19 cellular contexts compared by ENCODE assay signal in genomic region chr20:34989118-34989517, GRCh38. TPM values are rescaled to one million over a fixed set of nuclear protein-coding genes. Genes with fewer than 3 reads are reported as not detected.
DNase-seq lines count a peak whose midpoint lies in the region; ATAC-seq, FAIRE-seq and TF ChIP-seq lines count a peak whose summit lies in the region.
"Had no signal": no experiment of that assay in that cellular context is flagged by ENCODE, and none has a peak within 500 bp of the region (broad histone marks: within the 10 kb centered on the region; RNA-seq: fewer than 3 reads in every experiment).

No MANE protein-coding gene starts in this region.

- H3K27ac ChIP-seq in CD8-positive, alpha-beta T cell (ENCODE audit: low read depth, low read length): no peak overlapping the region
- H3K27ac ChIP-seq in K562 (ENCODE audit: extremely low read depth, low read depth, low read length) (no peak overlapping the region), coronary artery (no peak overlapping the region)
- no peak overlapping the region for H3K27ac ChIP-seq in CD4-positive, alpha-beta memory T cell (ENCODE audit: low read depth, low read length)
- H3K27ac ChIP-seq: BLaER1, GM23248 had no signal

- TF ChIP-seq POLR2A in K562 (conservative IDR thresholded peaks at IDR 0.05): no peak

- no peaks in the 10 kb centered on the region for H3K9me3 Mint-ChIP-seq in activated CD8-positive, alpha-beta T cell treated with anti-CD3 and anti-CD28 coated beads, Interleukin-2, amount 10 ng/mL, durations not matched to agents 7 days and 5 days (ENCODE audit: insufficient read depth)
- no peaks in the 10 kb centered on the region for H3K9me3 Mint-ChIP-seq in activated CD8-positive, alpha-beta T cell treated with anti-CD3 and anti-CD28 coated beads for 36 hours
- no peaks in the 10 kb centered on the region for H3K9me3 Mint-ChIP-seq in CD8-positive, alpha-beta T cell
- no peaks in the 10 kb centered on the region for H3K9me3 Mint-ChIP-seq in neural crest cell
- H3K9me3 Mint-ChIP-seq in CD4-positive, alpha-beta memory T cell: peaks cover 0 to 5% (median 0%) of the 10 kb centered on the region in 8 donors
- H3K9me3 Mint-ChIP-seq: CD14-positive monocyte; CD8-positive, alpha-beta memory T cell had no signal

- CTCF ChIA-PET in activated CD8-positive, alpha-beta T cell treated with anti-CD3 and anti-CD28 coated beads, Interleukin-2, amount 10 ng/mL, durations not matched to agents 7 days and 5 days (lab: Charles Lee): interaction anchor here (1.0 kb wide), 1 partner anchor 115 kb away, joined by 3 read pairs; no protein-coding TSS in a partner anchor
- CTCF ChIA-PET in activated CD8-positive, alpha-beta T cell treated with anti-CD3 and anti-CD28 coated beads for 36 hours (lab: Charles Lee): no interaction called here
- CTCF ChIA-PET in CD8-positive, alpha-beta T cell (lab: Charles Lee): interaction anchor here (1.0 kb wide), 1 partner anchor 154 kb away, joined by 3 read pairs; no protein-coding TSS in a partner anchor
- CTCF ChIA-PET in K562 (lab: Yijun Ruan, JAX; ENCODE audit: low intra/inter-chr PET ratio): interaction anchor here (1.1 kb wide), 1 partner anchor 116 kb away, joined by 3 read pairs; no protein-coding TSS in a partner anchor
- CTCF ChIA-PET in CD4-positive, alpha-beta memory T cell (lab: Charles Lee; ENCODE audit: partially characterized antibody): interaction anchor here (0.7 kb wide), 1 partner anchor 1021 kb away, joined by 4 read pairs; no protein-coding TSS in a partner anchor

- no peak overlapping the region for H2AFZ ChIP-seq in K562 (ENCODE audit: low read depth, low read length)
- H2AFZ ChIP-seq: GM23248 had no signal

- no peak for TF ChIP-seq CTCF in activated CD8-positive, alpha-beta T cell treated with anti-CD3 and anti-CD28 coated beads for 36 hours (IDR thresholded peaks at IDR 0.05)
- TF ChIP-seq CTCF in CD8-positive, alpha-beta T cell (IDR thresholded peaks at IDR 0.05): no peak
- TF ChIP-seq CTCF in K562 (IDR thresholded peaks at IDR 0.05 in 2 of 3, conservative IDR thresholded peaks at IDR 0.05 in 1 of 3; ENCODE audit: insufficient read depth in 2 of 3, low read depth in 1 of 3, low read length in 3 of 3) (no peak), neural crest cell (conservative IDR thresholded peaks at IDR 0.05) (no peak), coronary artery (IDR thresholded peaks at IDR 0.05) (no peak)

- DNase-seq in activated CD8-positive, alpha-beta T cell treated with anti-CD3 and anti-CD28 coated beads, Interleukin-2, amount 10 ng/mL, durations not matched to agents 7 days and 5 days: no peak
- no peak for DNase-seq in activated CD8-positive, alpha-beta T cell treated with anti-CD3 and anti-CD28 coated beads for 36 hours
- no peak for DNase-seq in CD8-positive, alpha-beta T cell
- DNase-seq in K562 (ENCODE audit: extremely low read depth in 1 of 4, low spot score in 3 of 4) (no peak), neural crest cell (ENCODE audit: low read depth, low spot score) (no peak), coronary artery (ENCODE audit: low spot score) (no peak)
- no peak for DNase-seq in CD4-positive, alpha-beta memory T cell
- DNase-seq: 8988T; CD8-positive, alpha-beta memory T cell; COR-L47; DMS 273 treated with DMSO at 0.1 percent for 48 hours had no signal

- no peak for ATAC-seq in activated CD8-positive, alpha-beta T cell treated with anti-CD3 and anti-CD28 coated beads, Interleukin-2, amount 10 ng/mL, durations not matched to agents 7 days and 5 days
- ATAC-seq in activated CD8-positive, alpha-beta T cell treated with anti-CD3 and anti-CD28 coated beads for 36 hours: no peak
- no peak for ATAC-seq in CD8-positive, alpha-beta T cell
- no peak for ATAC-seq in K562

- H3K4me1 ChIP-seq in CD8-positive, alpha-beta T cell (ENCODE audit: insufficient read depth, low read length): no peaks in the 10 kb centered on the region
- H3K4me1 ChIP-seq in K562 (replicated peaks in 1 of 2; ENCODE audit: control insufficient read depth in 2 of 2, insufficient read depth in 2 of 2, low read length in 2 of 2): peaks cover 0 to 40% of the 10 kb centered on the region in 2 experiments; a peak in 3 of 5 replicates
- no peaks in the 10 kb centered on the region for H3K4me1 ChIP-seq in CD4-positive, alpha-beta memory T cell (ENCODE audit: insufficient read depth, low read length)

- H3K27ac Mint-ChIP-seq in activated CD8-positive, alpha-beta T cell treated with anti-CD3 and anti-CD28 coated beads, Interleukin-2, amount 10 ng/mL, durations not matched to agents 7 days and 5 days: peak overlapping the region; percentile 43
- no peak overlapping the region for H3K27ac Mint-ChIP-seq in activated CD8-positive, alpha-beta T cell treated with anti-CD3 and anti-CD28 coated beads for 36 hours
- peak overlapping the region; percentile 76 for H3K27ac Mint-ChIP-seq in CD8-positive, alpha-beta T cell
- H3K27ac Mint-ChIP-seq in neural crest cell (ENCODE audit: unreplicated experiment): no peak overlapping the region
- peak overlapping the region in 1 of 7 donors; percentile 29 for H3K27ac Mint-ChIP-seq in CD4-positive, alpha-beta memory T cell

- 41% methylated on average over 4 of the region's 4 CpGs for WGBS in K562 (ENCODE audit: insufficient coverage, low coverage, missing lambda C conversion rate)

- H3K9me3 ChIP-seq in CD8-positive, alpha-beta T cell (ENCODE audit: low read length): no peaks in the 10 kb centered on the region
- no peaks in the 10 kb centered on the region for H3K9me3 ChIP-seq in K562 (replicated peaks; ENCODE audit: control insufficient read depth, insufficient read depth, low read depth, low read length)
- H3K9me3 ChIP-seq in CD4-positive, alpha-beta memory T cell (ENCODE audit: control insufficient read depth in 1 of 2, low read length in 2 of 2): no peaks in the 10 kb centered on the region
- H3K9me3 ChIP-seq: BLaER1, HAP-1 had no signal

- peaks cover 3% of the 10 kb centered on the region for H3K27me3 Mint-ChIP-seq in activated CD8-positive, alpha-beta T cell treated with anti-CD3 and anti-CD28 coated beads, Interleukin-2, amount 10 ng/mL, durations not matched to agents 7 days and 5 days (ENCODE audit: low read depth)
- H3K27me3 Mint-ChIP-seq in activated CD8-positive, alpha-beta T cell treated with anti-CD3 and anti-CD28 coated beads for 36 hours: no peaks in the 10 kb centered on the region
- peaks cover 3% of the 10 kb centered on the region for H3K27me3 Mint-ChIP-seq in CD8-positive, alpha-beta T cell (ENCODE audit: low read depth)
- peaks cover 16% of the 10 kb centered on the region for H3K27me3 Mint-ChIP-seq in neural crest cell (ENCODE audit: low read depth)
- H3K27me3 Mint-ChIP-seq in CD4-positive, alpha-beta memory T cell: peaks cover under 1 to 1% of the 10 kb centered on the region in 2 donors

- H3K4me3 Mint-ChIP-seq in activated CD8-positive, alpha-beta T cell treated with anti-CD3 and anti-CD28 coated beads, Interleukin-2, amount 10 ng/mL, durations not matched to agents 7 days and 5 days: no peak overlapping the region
- no peak overlapping the region for H3K4me3 Mint-ChIP-seq in activated CD8-positive, alpha-beta T cell treated with anti-CD3 and anti-CD28 coated beads for 36 hours
- no peak overlapping the region for H3K4me3 Mint-ChIP-seq in CD8-positive, alpha-beta T cell
- H3K4me3 Mint-ChIP-seq in neural crest cell: peak overlapping the region; percentile 0
- no peak overlapping the region for H3K4me3 Mint-ChIP-seq in CD4-positive, alpha-beta memory T cell
- H3K4me3 Mint-ChIP-seq: CD14-positive monocyte; CD8-positive, alpha-beta memory T cell had no signal

- in situ Hi-C loops in K562 (cut with MboI): no loop called here

- POLR2A ChIA-PET in activated CD8-positive, alpha-beta T cell treated with anti-CD3 and anti-CD28 coated beads, Interleukin-2, amount 10 ng/mL, durations not matched to agents 7 days and 5 days (lab: Charles Lee): no interaction called here
- POLR2A ChIA-PET in activated CD8-positive, alpha-beta T cell treated with anti-CD3 and anti-CD28 coated beads for 36 hours (lab: Charles Lee): no interaction called here
- POLR2A ChIA-PET in CD8-positive, alpha-beta T cell (lab: Charles Lee): interaction anchor here (0.8 kb wide), 1 partner anchor 12 kb away, joined by 6 read pairs; no protein-coding TSS in a partner anchor
- POLR2A ChIA-PET in K562 (lab: Yijun Ruan, JAX): interaction anchor here (1.4 to 3.6 kb wide), 2 partner anchors 9 to 11 kb away, joined by 3 to 17 read pairs; no protein-coding TSS in a partner anchor
- POLR2A ChIA-PET in CD4-positive, alpha-beta memory T cell (lab: Charles Lee; ENCODE audit: partially characterized antibody): no interaction called here

- H3K36me3 Mint-ChIP-seq in activated CD8-positive, alpha-beta T cell treated with anti-CD3 and anti-CD28 coated beads, Interleukin-2, amount 10 ng/mL, durations not matched to agents 7 days and 5 days (ENCODE audit: low read depth): no peaks in the 10 kb centered on the region
- H3K36me3 Mint-ChIP-seq in activated CD8-positive, alpha-beta T cell treated with anti-CD3 and anti-CD28 coated beads for 36 hours (ENCODE audit: low read depth): no peaks in the 10 kb centered on the region
- H3K36me3 Mint-ChIP-seq in CD8-positive, alpha-beta T cell: peaks cover 8% of the 10 kb centered on the region
- peaks cover 3% of the 10 kb centered on the region for H3K36me3 Mint-ChIP-seq in neural crest cell (ENCODE audit: low read depth)
- peaks cover 0 to 5% of the 10 kb centered on the region in 2 donors for H3K36me3 Mint-ChIP-seq in CD4-positive, alpha-beta memory T cell

- no peaks in the 10 kb centered on the region for H3K79me2 ChIP-seq in K562 (ENCODE audit: control insufficient read depth, insufficient read depth, low read length)

- H4K20me1 ChIP-seq in K562 (replicated peaks; ENCODE audit: control insufficient read depth, insufficient read depth, low read length): peaks cover 4% of the 10 kb centered on the region; the same call in 1 of the 2 replicates

- no peak for TF ChIP-seq RAD21 in K562 (CRISPR knock-in tag; conservative IDR thresholded peaks at IDR 0.05 in 1 of 2, IDR thresholded peaks at IDR 0.05 in 1 of 2)

- no peak for TF ChIP-seq EP300 in K562 (IDR thresholded peaks at IDR 0.05; ENCODE audit: low read length)

- H3K4me1 Mint-ChIP-seq in activated CD8-positive, alpha-beta T cell treated with anti-CD3 and anti-CD28 coated beads, Interleukin-2, amount 10 ng/mL, durations not matched to agents 7 days and 5 days (ENCODE audit: low read depth): peaks cover 1% of the 10 kb centered on the region
- no peaks in the 10 kb centered on the region for H3K4me1 Mint-ChIP-seq in activated CD8-positive, alpha-beta T cell treated with anti-CD3 and anti-CD28 coated beads for 36 hours (ENCODE audit: low read depth)
- no peaks in the 10 kb centered on the region for H3K4me1 Mint-ChIP-seq in CD8-positive, alpha-beta T cell (ENCODE audit: low read depth)
- peaks cover 9% of the 10 kb centered on the region for H3K4me1 Mint-ChIP-seq in neural crest cell
- peaks cover 0 to 3% (median under 1%) of the 10 kb centered on the region in 4 donors for H3K4me1 Mint-ChIP-seq in CD4-positive, alpha-beta memory T cell
- H3K4me1 Mint-ChIP-seq: CD14-positive monocyte; CD8-positive, alpha-beta memory T cell had no signal

- no peak for FAIRE-seq in K562 (lab: Jason Lieb, UNC)
- FAIRE-seq: G401.6, GM12892, GM18507 had no signal

- H3K9ac ChIP-seq in K562 (ENCODE audit: insufficient read depth in 1 of 2, low read depth in 2 of 2, low read length in 2 of 2): no peak overlapping the region
- H3K9ac ChIP-seq: BLaER1, GM23248 had no signal

- intact Hi-C loops in activated CD8-positive, alpha-beta T cell treated with anti-CD3 and anti-CD28 coated beads for 36 hours (cut with micrococcal nuclease): no loop called here
- intact Hi-C loops in CD8-positive, alpha-beta T cell (cut with DNase I, micrococcal nuclease): no loop called here
- intact Hi-C loops in K562 (cut with micrococcal nuclease): no loop called here
- intact Hi-C loops in CD4-positive, alpha-beta memory T cell (cut with micrococcal nuclease): no loop called here

- BruUV-seq in K562 (replicated peaks; lab: Mats Ljungman, UMichigan): no TSS peak

- H3K27me3 ChIP-seq in CD8-positive, alpha-beta T cell (ENCODE audit: insufficient read depth, low read length): no peaks in the 10 kb centered on the region
- H3K27me3 ChIP-seq in K562 (ENCODE audit: control insufficient read depth in 2 of 2, insufficient read depth in 2 of 2, low read length in 2 of 2): no peaks in the 10 kb centered on the region
- no peaks in the 10 kb centered on the region for H3K27me3 ChIP-seq in CD4-positive, alpha-beta memory T cell (ENCODE audit: insufficient read depth, low read length)
- H3K27me3 ChIP-seq: BLaER1 had no signal

- H3K9me1 ChIP-seq in K562 (ENCODE audit: control insufficient read depth, insufficient read depth, low read length): no peaks in the 10 kb centered on the region

- H3K4me3 ChIP-seq in CD8-positive, alpha-beta T cell (ENCODE audit: low read depth, low read length): no peak overlapping the region
- H3K4me3 ChIP-seq in K562 (no peak overlapping the region), coronary artery (no peak overlapping the region)
- no peak overlapping the region for H3K4me3 ChIP-seq in CD4-positive, alpha-beta memory T cell (ENCODE audit: low read length in 2 of 2)
- H3K4me3 ChIP-seq: BLaER1, GM23248, HAP-1 had no signal

- H3K4me2 ChIP-seq in K562 (ENCODE audit: insufficient read depth, low read length): no peak overlapping the region
- H3K4me2 ChIP-seq: BLaER1 had no signal

- no peaks in the 10 kb centered on the region for H3K36me3 ChIP-seq in CD8-positive, alpha-beta T cell (ENCODE audit: insufficient read depth, low read length)
- H3K36me3 ChIP-seq in K562 (ENCODE audit: control insufficient read depth, insufficient read depth, low read length): peaks cover 3% of the 10 kb centered on the region; the same call in 2 of the 3 replicates
- H3K36me3 ChIP-seq in CD4-positive, alpha-beta memory T cell (ENCODE audit: insufficient read depth, low read length): no peaks in the 10 kb centered on the region
- H3K36me3 ChIP-seq: HAP-1 had no signal

RNA-seq across cellular contexts. Expression of gene MYH7B, which starts 33.5 kb away (rescaled TPM):
- under 1 TPM; 0.13 to 0.26 TPM for total RNA-seq in activated CD8-positive, alpha-beta T cell treated with anti-CD3 and anti-CD28 coated beads, Interleukin-2, amount 10 ng/mL, durations not matched to agents 7 days and 5 days
- total RNA-seq in activated CD8-positive, alpha-beta T cell treated with anti-CD3 and anti-CD28 coated beads for 36 hours: under 1 TPM; 0.22 to 0.38 TPM
- total RNA-seq in CD8-positive, alpha-beta T cell: under 1 TPM; 0.19 to 0.54 TPM
- total RNA-seq in K562 (2011; cell fraction: chromatin; rRNA removed; ENCODE audit: low replicate concordance): 2.0 and 2.6 TPM in 2 replicates
- total RNA-seq in K562 (2011; cell fraction: nucleolus; rRNA removed): 1.2 TPM in 2 replicates
- 1.3 and 1.8 TPM in 2 replicates for total RNA-seq in K562 (2011; cell fraction: nucleoplasm; rRNA removed)
- total RNA-seq in K562 (2014; rRNA removed) (0.14 TPM in 1 of 2 replicates, not detected in the other), K562 (2014; rRNA removed; fragmentation: Illumina TruSeq; extraction: Trizol) (not detected in 2 replicates), K562 (2015; rRNA removed; fragmentation: Illumina TruSeq; extraction: Trizol) (0.11 TPM in 1 of 2 replicates, not detected in the other), K562 (2021) (0.11 and 0.13 TPM in 2 replicates), neural crest cell (0.55 and 0.77 TPM in 2 replicates)
- polyA plus RNA-seq in K562 (2011; rRNA removed) (0.22 and 0.37 TPM in 2 replicates), K562 (2014; fragmentation: Illumina TruSeq; extraction: Trizol) (0.06 and 0.07 TPM in 2 replicates), K562 (2014; fragmentation: Nextera tagmentation; extraction: Ambion mirVana) (not detected), K562 (2014; rRNA removed) (0.09 and 0.34 TPM in 2 replicates)
- 0.22 and 0.32 TPM in 2 replicates for polyA plus RNA-seq in K562 (2011; cell fraction: cytosol; rRNA removed)
- polyA plus RNA-seq in K562 (2011; cell fraction: nucleus; rRNA removed): 0.80 and 1.3 TPM in 2 replicates
- 0.27 and 0.65 TPM in 2 replicates for polyA plus RNA-seq in K562 (2012)
- not detected in 2 replicates for polyA minus RNA-seq in K562 (2011; rRNA and poly(A)+ RNA removed)
- not detected in 2 replicates for polyA minus RNA-seq in K562 (2011; cell fraction: cytosol; rRNA and poly(A)+ RNA removed)
- polyA minus RNA-seq in K562 (2011; cell fraction: nucleus; rRNA and poly(A)+ RNA removed): 0.56 and 0.67 TPM in 2 replicates
- total RNA-seq in CD4-positive, alpha-beta memory T cell: under 1 TPM; 0.39 to 0.47 TPM
- under 1 TPM in 1 of 2 donors, not detected in 1; 0.32 TPM for polyA plus RNA-seq in CD4-positive, alpha-beta memory T cell
- total RNA-seq: H4 had no signal
- polyA plus RNA-seq: CD14-positive monocyte had no signal

RNA-seq across cellular contexts. Expression of gene GSS, which starts 33.5 kb away (rescaled TPM):
- total RNA-seq in activated CD8-positive, alpha-beta T cell treated with anti-CD3 and anti-CD28 coated beads, Interleukin-2, amount 10 ng/mL, durations not matched to agents 7 days and 5 days: 10 to 100 TPM; 55.1 to 55.6 TPM
- 10 to 100 TPM; 50.9 to 52.7 TPM for total RNA-seq in activated CD8-positive, alpha-beta T cell treated with anti-CD3 and anti-CD28 coated beads for 36 hours
- 10 to 100 TPM; 23.6 to 24.3 TPM for total RNA-seq in CD8-positive, alpha-beta T cell
- 117 and 229 TPM in 2 replicates for total RNA-seq in K562 (2011; cell fraction: chromatin; rRNA removed; ENCODE audit: low replicate concordance)
- total RNA-seq in K562 (2011; cell fraction: nucleolus; rRNA removed): 129 and 153 TPM in 2 replicates
- 124 and 131 TPM in 2 replicates for total RNA-seq in K562 (2011; cell fraction: nucleoplasm; rRNA removed)
- total RNA-seq in K562 (2014; rRNA removed) (89.4 and 96.2 TPM in 2 replicates), K562 (2014; rRNA removed; fragmentation: Illumina TruSeq; extraction: Trizol) (67.1 and 71.3 TPM in 2 replicates), K562 (2015; rRNA removed; fragmentation: Illumina TruSeq; extraction: Trizol) (70.3 and 75.8 TPM in 2 replicates), K562 (2021) (85.7 and 93.2 TPM in 2 replicates), neural crest cell (78.8 and 84.5 TPM in 2 replicates)
- polyA plus RNA-seq in K562 (2011; rRNA removed) (165 and 169 TPM in 2 replicates), K562 (2014; fragmentation: Illumina TruSeq; extraction: Trizol) (102 and 107 TPM in 2 replicates), K562 (2014; fragmentation: Nextera tagmentation; extraction: Ambion mirVana) (10 to 100 TPM; 18.4 to 40.4 TPM), K562 (2014; rRNA removed) (114 and 130 TPM in 2 replicates)
- polyA plus RNA-seq in K562 (2011; cell fraction: cytosol; rRNA removed): 144 and 148 TPM in 2 replicates
- 503 and 533 TPM in 2 replicates for polyA plus RNA-seq in K562 (2011; cell fraction: nucleus; rRNA removed)
- 78.3 and 89.2 TPM in 2 replicates for polyA plus RNA-seq in K562 (2012)
- 71.0 and 82.8 TPM in 2 replicates for polyA minus RNA-seq in K562 (2011; rRNA and poly(A)+ RNA removed)
- 36.4 and 44.4 TPM in 2 replicates for polyA minus RNA-seq in K562 (2011; cell fraction: cytosol; rRNA and poly(A)+ RNA removed)
- 69.3 and 97.7 TPM in 2 replicates for polyA minus RNA-seq in K562 (2011; cell fraction: nucleus; rRNA and poly(A)+ RNA removed)
- 10 to 100 TPM; 41.0 to 43.3 TPM for total RNA-seq in CD4-positive, alpha-beta memory T cell
- 10 to 100 TPM; 32.2 to 38.6 TPM for polyA plus RNA-seq in CD4-positive, alpha-beta memory T cell

Comparison
In these comparisons a context has a peak if more than half of its experiments do, and no peak if none do; other contexts are left out.
1. H3K27ac Mint-ChIP-seq: peak in activated CD8-positive, alpha-beta T cell treated with anti-CD3 and anti-CD28 coated beads, Interleukin-2, amount 10 ng/mL, durations not matched to agents 7 days and 5 days (single experiment) and CD8-positive, alpha-beta T cell (single experiment); none in activated CD8-positive, alpha-beta T cell treated with anti-CD3 and anti-CD28 coated beads for 36 hours (single experiment) and neural crest cell (single experiment).
2. POLR2A ChIA-PET loops: an anchor here in CD8-positive, alpha-beta T cell (0.8 kb wide) and K562 (1.4 to 3.6 kb wide); none called in activated CD8-positive, alpha-beta T cell treated with anti-CD3 and anti-CD28 coated beads, Interleukin-2, amount 10 ng/mL, durations not matched to agents 7 days and 5 days, activated CD8-positive, alpha-beta T cell treated with anti-CD3 and anti-CD28 coated beads for 36 hours and CD4-positive, alpha-beta memory T cell.